In the genomic region with DNA sequence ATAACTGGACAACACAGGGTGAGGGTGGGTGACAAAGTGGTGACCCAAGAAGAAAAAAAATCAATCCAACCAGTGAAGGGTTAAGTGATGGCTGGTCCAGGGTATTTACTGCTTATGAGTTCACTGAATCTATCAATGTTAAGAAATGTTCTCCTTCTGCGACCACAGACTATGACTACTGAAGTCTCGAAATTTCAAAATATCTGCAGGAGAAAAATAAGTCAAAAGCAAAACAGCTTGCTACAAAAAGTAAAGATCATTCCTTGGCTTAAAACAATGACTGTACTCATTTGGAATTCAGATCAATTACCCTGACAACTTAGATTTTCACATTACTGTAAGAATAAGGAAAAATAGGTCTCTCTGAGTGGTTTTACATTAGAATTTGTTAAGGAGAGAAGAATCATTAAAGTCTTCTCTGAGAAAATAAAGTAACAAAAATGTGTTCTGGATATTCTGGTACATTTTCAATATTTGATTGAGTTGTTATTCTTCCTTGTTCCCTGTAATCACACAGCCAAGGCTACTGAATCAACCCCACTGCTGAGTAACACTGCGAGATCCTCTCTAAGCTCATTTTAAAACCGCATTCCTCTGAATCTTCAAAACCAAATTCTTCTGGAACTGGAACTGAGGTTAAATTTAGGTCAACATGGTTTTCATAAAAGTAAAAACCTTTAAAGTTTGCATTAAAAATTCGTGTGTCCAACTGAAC, we compare ENCODE assay signal across 1 cellular context.
TF ChIP-seq lines count a peak whose summit lies in the region.

No MANE protein-coding gene starts in this region.

TF ChIP-seq in HepG2, 621 proteins besides CTCF, POLR2A, EP300 and RAD21:
- TF ChIP-seq LBX2 (CRISPR knock-in tag; IDR thresholded peaks at IDR 0.05; ENCODE audit: borderline replicate concordance), result no peak
- TF ChIP-seq ZNF652 (CRISPR knock-in tag; IDR thresholded peaks at IDR 0.05; ENCODE audit: borderline replicate concordance, low read depth), result peak; percentile 81
- no peak for TF ChIP-seq MLLT10 (CRISPR knock-in tag; IDR thresholded peaks at IDR 0.05)
